Comparison of ENCODE assay signal across 18 cellular contexts in genomic region chr16:80407265-80407987, GRCh38.
DNase-seq lines count a peak whose midpoint lies in the region; ATAC-seq and TF ChIP-seq lines count a peak whose summit lies in the region.
"Had no signal": no experiment of that assay in that cellular context is flagged by ENCODE, and none has a peak within 500 bp of the region (broad histone marks: within the 10 kb centered on the region; RNA-seq: fewer than 3 reads in every experiment).

No MANE protein-coding gene starts in this region.

- peaks cover 17% of the 10 kb centered on the region for H3F3A ChIP-seq in neural progenitor cell (ENCODE audit: low read depth)

- no peak overlapping the region for H3K27ac Mint-ChIP-seq in WTC11
- H3K27ac Mint-ChIP-seq in neural progenitor cell: no peak overlapping the region
- H3K27ac Mint-ChIP-seq: CD4-positive, alpha-beta memory T cell had no signal

- H3K4me1 Mint-ChIP-seq in WTC11 (no peaks in the 10 kb centered on the region), neural progenitor cell (peaks cover 2% of the 10 kb centered on the region)
- H3K4me1 Mint-ChIP-seq: CD4-positive, alpha-beta memory T cell had no signal

- H3K4me2 ChIP-seq in neural progenitor cell: peak overlapping the region; percentile 3
- H3K4me2 ChIP-seq: BLaER1, KMS-11, SK-N-SH had no signal

- no peaks in the 10 kb centered on the region for H3K27me3 ChIP-seq in neural progenitor cell
- H3K27me3 ChIP-seq: BLaER1 had no signal

- CTCF ChIA-PET in WTC11 (lab: Charles Lee): interaction anchor here (1.0 kb wide), 1 partner anchor 130 kb away, joined by 3 read pairs; no protein-coding TSS in a partner anchor

- no peaks in the 10 kb centered on the region for H4K20me1 ChIP-seq in neural progenitor cell (ENCODE audit: low read depth)
- H4K20me1 ChIP-seq: BLaER1 had no signal

- ATAC-seq in WTC11 (no peak), left lobe of liver (peak; percentile 90)

- DNase-seq in Caki2 (ENCODE audit: low read depth): peak; percentile 94
- no peak for DNase-seq in WTC11 (ENCODE audit: low spot score)
- DNase-seq in left lobe of liver (ENCODE audit: low spot score): peak; percentile 72
- peak; percentile 56 for DNase-seq in neural progenitor cell (ENCODE audit: low spot score)
- no peak for DNase-seq in ureter (ENCODE audit: low spot score)
- no peak for DNase-seq in activated naive CD4-positive, alpha-beta T cell treated with Interleukin-2 at 50 U/mL for 16 hours
- DNase-seq in activated effector memory CD4-positive, alpha-beta T cell treated with anti-CD3 and anti-CD28 coated beads, Interleukin-2, amount 50 U/mL, for 16 hours: no peak
- DNase-seq in NCI-H524 (lab: John Stamatoyannopoulos, UW): no peak
- DNase-seq: CD4-positive, alpha-beta memory T cell; NCI-H146; NCI-H2029 treated with DMSO at 0.1 percent for 48 hours; NCI-H2171; NCI-H82; OCI-M1; SHP77 treated with DMSO at 0.1 percent for 48 hours; SK-N-SH had no signal

- in situ Hi-C loops in Caki2 (cut with HindIII; ENCODE audit: low pct_unique_long_range_greater_than_20kb, low sequenced_read_pairs): no loop called here

- POLR2A ChIA-PET in WTC11 (lab: Charles Lee): no interaction called here

- no peak overlapping the region for H3K9ac ChIP-seq in neural progenitor cell
- H3K9ac ChIP-seq: BLaER1, KMS-11, SK-N-SH had no signal

- no peaks in the 10 kb centered on the region for H3K9me3 ChIP-seq in neural progenitor cell (ENCODE audit: low read depth)
- H3K9me3 ChIP-seq: BLaER1, SK-N-SH had no signal

- H3K9me3 Mint-ChIP-seq in WTC11: no peaks in the 10 kb centered on the region
- H3K9me3 Mint-ChIP-seq in neural progenitor cell: no peaks in the 10 kb centered on the region
- H3K9me3 Mint-ChIP-seq: CD4-positive, alpha-beta memory T cell had no signal

- H2AFZ ChIP-seq in neural progenitor cell (replicated peaks): no peak overlapping the region

- no peak for TF ChIP-seq CTCF in WTC11 (IDR thresholded peaks at IDR 0.05)
- TF ChIP-seq CTCF in neural progenitor cell (IDR thresholded peaks at IDR 0.05): no peak

- peak overlapping the region; percentile 35 for H3K27ac ChIP-seq in neural progenitor cell
- H3K27ac ChIP-seq: BLaER1, KMS-11 had no signal

- H3K79me2 ChIP-seq in neural progenitor cell (ENCODE audit: low read depth): no peaks in the 10 kb centered on the region

- H3K4me1 ChIP-seq in neural progenitor cell: peaks cover 14% of the 10 kb centered on the region
- H3K4me1 ChIP-seq: BLaER1 had no signal

- no peaks in the 10 kb centered on the region for H3K36me3 ChIP-seq in neural progenitor cell
- H3K36me3 ChIP-seq: BLaER1 had no signal

- no peaks in the 10 kb centered on the region for H3K36me3 Mint-ChIP-seq in WTC11
- H3K36me3 Mint-ChIP-seq in neural progenitor cell: no peaks in the 10 kb centered on the region
- H3K36me3 Mint-ChIP-seq: CD4-positive, alpha-beta memory T cell had no signal

- H3K4me3 ChIP-seq in neural progenitor cell: peak overlapping the region; percentile 8
- H3K4me3 ChIP-seq: BLaER1 had no signal

- H3K4me3 Mint-ChIP-seq in WTC11 (no peak overlapping the region), neural progenitor cell (no peak overlapping the region)
- H3K4me3 Mint-ChIP-seq: CD4-positive, alpha-beta memory T cell had no signal

- H3K27me3 Mint-ChIP-seq in WTC11 (ENCODE audit: low read depth) (no peaks in the 10 kb centered on the region; the same call in 1 of the 2 replicates), neural progenitor cell (ENCODE audit: insufficient read depth, low read depth) (peaks cover 2% of the 10 kb centered on the region)

TF ChIP-seq in WTC11, 78 proteins besides CTCF, POLR2A, EP300 and RAD21:
- TF ChIP-seq TEAD1 (CRISPR knock-in tag; IDR thresholded peaks at IDR 0.05) (no peak), JAZF1 (CRISPR knock-in tag; IDR thresholded peaks at IDR 0.05) (no peak), GABPB1 (CRISPR knock-in tag; IDR thresholded peaks at IDR 0.05) (0 out of 2 replicates have a peak, but pooled peaks have one; percentile 3)

Comparison
In these comparisons a context has a peak if more than half of its experiments do, and no peak if none do; other contexts are left out.
1. DNase-seq: peak in Caki2 (single experiment), left lobe of liver (single experiment) and neural progenitor cell (single experiment); none in WTC11 (single experiment), ureter (single experiment), activated naive CD4-positive, alpha-beta T cell treated with Interleukin-2 at 50 U/mL for 16 hours (single experiment), activated effector memory CD4-positive, alpha-beta T cell treated with anti-CD3 and anti-CD28 coated beads, Interleukin-2, amount 50 U/mL, for 16 hours (single experiment) and NCI-H524 (0 of 2).